ENCODE assay signal across 1 cellular context in genomic region chr9:114382951-114383865, GRCh38.
TF ChIP-seq lines count a peak whose summit lies in the region.

No MANE protein-coding gene starts in this region.

TF ChIP-seq in H1, 55 proteins besides CTCF, POLR2A, EP300 and RAD21:
- no peak for TF ChIP-seq KDM1A (IDR thresholded peaks at IDR 0.05; ENCODE audit: borderline replicate concordance, low read length)
- TF ChIP-seq TAF7 (optimal IDR thresholded peaks at IDR 0.05; ENCODE audit: borderline replicate concordance, low read depth, low read length) = peak; percentile 28
- peak; percentile 19 for TF ChIP-seq ASH2L (IDR thresholded peaks at IDR 0.05; ENCODE audit: low read length)
- peak; percentile 55; the same call in 1 of the 2 replicates for TF ChIP-seq GABPA (IDR thresholded peaks at IDR 0.05; ENCODE audit: borderline replicate concordance, insufficient read depth, low read length)
- TF ChIP-seq TBP (IDR thresholded peaks at IDR 0.05; ENCODE audit: low read depth, low read length) = 0 out of 2 replicates have a peak, but pooled peaks have one; percentile 19
- no peak for TF ChIP-seq USF2 (IDR thresholded peaks at IDR 0.05; ENCODE audit: low read length)
- no peak for TF ChIP-seq SIX5 (IDR thresholded peaks at IDR 0.05; ENCODE audit: low read depth, low read length)
- no peak for TF ChIP-seq HDAC6 (IDR thresholded peaks at IDR 0.05; ENCODE audit: low read depth, low read length)
- no peak for TF ChIP-seq ZNF274 (IDR thresholded peaks at IDR 0.05; ENCODE audit: borderline replicate concordance, extremely low read depth, low read length)
